Comparison of ENCODE assay signal across 7 cellular contexts in genomic region chr1:193104496-193104905, GRCh38. TPM values are rescaled to one million over a fixed set of nuclear protein-coding genes. Genes with fewer than 3 reads are reported as not detected.
DNase-seq lines count a peak whose midpoint lies in the region; ATAC-seq, FAIRE-seq and TF ChIP-seq lines count a peak whose summit lies in the region.

No MANE protein-coding gene starts in this region.

- H3K4me3 ChIP-seq in SU-DHL-6 (ENCODE audit: insufficient read depth, low read length, poor library complexity, severe bottlenecking) (peak overlapping the region; percentile 81), keratinocyte (ENCODE audit: control insufficient read depth in 2 of 3, extremely low read depth in 1 of 3, insufficient read depth in 2 of 3, low read depth in 1 of 3, low read length in 3 of 3) (peak overlapping the region; percentile 68 to 81 (median 80)), smooth muscle cell (peak overlapping the region; percentile 91)

- DNase-seq in ELR (ENCODE audit: low read depth) = peak; percentile 78
- peak; percentile 66 for DNase-seq in cerebellar cortex (ENCODE audit: low spot score)
- DNase-seq in keratinocyte (ENCODE audit: low read depth, low spot score) = no peak
- DNase-seq in smooth muscle cell (lab: John Stamatoyannopoulos, UW; ENCODE audit: unreplicated experiment) = no peak

- H3K9me3 ChIP-seq in SU-DHL-6 (ENCODE audit: insufficient read depth, low read length) (no peaks in the 10 kb centered on the region), keratinocyte (ENCODE audit: control insufficient read depth, low read depth, low read length) (no peaks in the 10 kb centered on the region), smooth muscle cell (replicated peaks; ENCODE audit: low read depth) (no peaks in the 10 kb centered on the region)

- H3K4me2 ChIP-seq in SU-DHL-6 (ENCODE audit: low read depth, low read length, poor library complexity, severe bottlenecking) (peak overlapping the region; percentile 85), keratinocyte (ENCODE audit: control insufficient read depth, extremely low read depth, insufficient read depth, low read depth, low read length) (peak overlapping the region; percentile 79), smooth muscle cell (peak overlapping the region; percentile 97)

- TF ChIP-seq CTCF in SU-DHL-6 (IDR thresholded peaks at IDR 0.05; ENCODE audit: insufficient read depth, low read length, poor library complexity, severe bottlenecking) (no peak), keratinocyte (optimal IDR thresholded peaks at IDR 0.05 in 1 of 3, IDR thresholded peaks at IDR 0.05 in 1 of 3, conservative IDR thresholded peaks at IDR 0.05 in 1 of 3; ENCODE audit: extremely low read depth in 1 of 3, insufficient read depth in 2 of 3, low read length in 3 of 3) (peak in 1 of 3 experiments; percentile 1), smooth muscle cell (IDR thresholded peaks at IDR 0.05; ENCODE audit: borderline replicate concordance, insufficient read depth, poor library complexity, severe bottlenecking) (no peak)

- peak overlapping the region; percentile 67 for H3K9ac ChIP-seq in SU-DHL-6 (ENCODE audit: low read length)
- peak overlapping the region; percentile 71 for H3K9ac ChIP-seq in keratinocyte (ENCODE audit: control insufficient read depth, extremely low read depth, insufficient read depth, low read length)
- H3K9ac ChIP-seq in smooth muscle cell (ENCODE audit: low read depth) = peak overlapping the region; percentile 88

- H3K4me1 ChIP-seq in keratinocyte (ENCODE audit: control insufficient read depth, extremely low read depth, insufficient read depth, low read length) (peaks cover 8% of the 10 kb centered on the region), smooth muscle cell (ENCODE audit: low read depth) (peaks cover 4% of the 10 kb centered on the region)

- H3K79me2 ChIP-seq in SU-DHL-6 (ENCODE audit: insufficient read depth, low read length) = peaks cover 24% of the 10 kb centered on the region
- H3K79me2 ChIP-seq in keratinocyte (ENCODE audit: control insufficient read depth, insufficient read depth, low read length) = peaks cover 24% of the 10 kb centered on the region
- H3K79me2 ChIP-seq in smooth muscle cell (ENCODE audit: low read depth) = peaks cover 32% of the 10 kb centered on the region

- FAIRE-seq in keratinocyte (lab: Jason Lieb, UNC) = no peak

- no peak overlapping the region for H3K27ac ChIP-seq in SU-DHL-6 (ENCODE audit: low read depth, low read length)
- H3K27ac ChIP-seq in keratinocyte (ENCODE audit: control insufficient read depth, insufficient read depth, low read length) = peak overlapping the region; percentile 77
- peak overlapping the region; percentile 91 for H3K27ac ChIP-seq in smooth muscle cell (ENCODE audit: low read depth)

- dilution Hi-C loops in keratinocyte (cut with MboI; ENCODE audit: extremely low pct_ligation_motif_present, low sequenced_read_pairs) = no loop called here

- H3K27me3 ChIP-seq in SU-DHL-6 (ENCODE audit: low read length) (no peaks in the 10 kb centered on the region), keratinocyte (ENCODE audit: control insufficient read depth, extremely low read depth, insufficient read depth, low read length) (no peaks in the 10 kb centered on the region), smooth muscle cell (ENCODE audit: low read depth) (no peaks in the 10 kb centered on the region)

- H3K9me1 ChIP-seq in keratinocyte (ENCODE audit: control insufficient read depth, extremely low read depth, insufficient read depth, low read length) = no peaks in the 10 kb centered on the region

- ATAC-seq in GM21360 (IDR thresholded peaks at IDR 0.05; ENCODE audit: unreplicated experiment) (peak; percentile 33), HG03571 (IDR thresholded peaks at IDR 0.05; ENCODE audit: unreplicated experiment) (peak; percentile 34)

- WGBS in smooth muscle cell (ENCODE audit: low lambda C conversion rate) = under 1% methylated on average over 24 of the region's 24 CpGs

- no peaks in the 10 kb centered on the region; the same call in 1 of the 2 replicates for H3K36me3 ChIP-seq in SU-DHL-6 (ENCODE audit: low read length)
- H3K36me3 ChIP-seq in keratinocyte (ENCODE audit: control insufficient read depth in 2 of 2, extremely low read depth in 1 of 2, insufficient read depth in 2 of 2, low read length in 2 of 2) = peaks cover 6 to 7% of the 10 kb centered on the region in 2 experiments
- H3K36me3 ChIP-seq in smooth muscle cell (ENCODE audit: low read depth) = no peaks in the 10 kb centered on the region

- H3K9me2 ChIP-seq in SU-DHL-6 (replicated peaks; ENCODE audit: insufficient read depth, low read length) = no peaks in the 10 kb centered on the region

- H2AFZ ChIP-seq in SU-DHL-6 (ENCODE audit: low read depth, low read length, severe bottlenecking) = peak overlapping the region; percentile 90
- peak overlapping the region; percentile 94 for H2AFZ ChIP-seq in keratinocyte (ENCODE audit: control insufficient read depth, low read length)
- H2AFZ ChIP-seq in smooth muscle cell (ENCODE audit: low read depth) = peak overlapping the region; percentile 98

- H4K20me1 ChIP-seq in SU-DHL-6 (ENCODE audit: low read depth, low read length) (no peaks in the 10 kb centered on the region), keratinocyte (ENCODE audit: control insufficient read depth, extremely low read depth, insufficient read depth, low read length) (no peaks in the 10 kb centered on the region), smooth muscle cell (ENCODE audit: low read depth) (no peaks in the 10 kb centered on the region)

- peaks cover 8% of the 10 kb centered on the region; the same call in 1 of the 2 replicates for H3F3A ChIP-seq in SU-DHL-6 (ENCODE audit: insufficient read depth)
- H3F3A ChIP-seq in smooth muscle cell (ENCODE audit: low read depth) = peaks cover 16% of the 10 kb centered on the region

RNA-seq across cellular contexts. Expression of gene GLRX2, which starts 0.7 kb away (rescaled TPM):
- polyA plus RNA-seq in keratinocyte (13.3 to 29.2 TPM (median 13.4 TPM) in 3 replicates), smooth muscle cell (21.7 and 25.7 TPM in 2 replicates)
- 6.7 TPM for polyA plus RNA-seq in keratinocyte (2011; ENCODE audit: low read depth)
- polyA plus RNA-seq in keratinocyte (2011; cell fraction: cytosol; rRNA removed) = 13.4 and 23.0 TPM in 2 replicates
- polyA plus RNA-seq in keratinocyte (2011; cell fraction: nucleus; rRNA removed) = 5.1 and 11.5 TPM in 2 replicates
- polyA plus RNA-seq in keratinocyte (2012; ENCODE audit: low replicate concordance) = 22.6 and 25.9 TPM in 2 replicates
- polyA minus RNA-seq in keratinocyte = 0.23 to 3.4 TPM (median 1.2 TPM) in 3 replicates
- 7.9 TPM for polyA minus RNA-seq in keratinocyte (2011; cell fraction: cytosol; rRNA and poly(A)+ RNA removed)
- 1.7 and 2.5 TPM in 2 replicates for polyA minus RNA-seq in keratinocyte (2011; cell fraction: nucleus; rRNA and poly(A)+ RNA removed)
- 14.8 and 25.9 TPM in 2 replicates for total RNA-seq in smooth muscle cell

RNA-seq across cellular contexts. Expression of gene CDC73, which starts 17.3 kb away (rescaled TPM):
- polyA plus RNA-seq in keratinocyte (27.2 to 45.3 TPM (median 42.1 TPM) in 3 replicates), smooth muscle cell (25.9 and 32.0 TPM in 2 replicates)
- 54.4 TPM for polyA plus RNA-seq in keratinocyte (2011; ENCODE audit: low read depth)
- 30.4 and 52.7 TPM in 2 replicates for polyA plus RNA-seq in keratinocyte (2011; cell fraction: cytosol; rRNA removed)
- polyA plus RNA-seq in keratinocyte (2011; cell fraction: nucleus; rRNA removed) = 30.3 and 51.8 TPM in 2 replicates
- 26.9 and 34.9 TPM in 2 replicates for polyA plus RNA-seq in keratinocyte (2012; ENCODE audit: low replicate concordance)
- 7.9 to 72.8 TPM (median 25.4 TPM) in 3 replicates for polyA minus RNA-seq in keratinocyte
- polyA minus RNA-seq in keratinocyte (2011; cell fraction: cytosol; rRNA and poly(A)+ RNA removed) = 35.9 TPM
- polyA minus RNA-seq in keratinocyte (2011; cell fraction: nucleus; rRNA and poly(A)+ RNA removed) = 23.4 and 50.7 TPM in 2 replicates
- 28.5 and 29.9 TPM in 2 replicates for total RNA-seq in smooth muscle cell

RNA-seq across cellular contexts. Expression of gene RO60, which starts 45.1 kb away (rescaled TPM):
- polyA plus RNA-seq in keratinocyte = 22.0 to 27.1 TPM (median 25.6 TPM) in 3 replicates
- polyA plus RNA-seq in keratinocyte (2011; ENCODE audit: low read depth) = 52.1 TPM
- 8.3 and 14.8 TPM in 2 replicates for polyA plus RNA-seq in keratinocyte (2011; cell fraction: cytosol; rRNA removed)
- polyA plus RNA-seq in keratinocyte (2011; cell fraction: nucleus; rRNA removed) = 16.1 and 25.5 TPM in 2 replicates
- 21.4 and 26.2 TPM in 2 replicates for polyA plus RNA-seq in keratinocyte (2012; ENCODE audit: low replicate concordance)
- 19.3 to 101 TPM (median 77.2 TPM) in 3 replicates for polyA minus RNA-seq in keratinocyte
- polyA minus RNA-seq in keratinocyte (2011; cell fraction: cytosol; rRNA and poly(A)+ RNA removed) = 78.5 TPM
- polyA minus RNA-seq in keratinocyte (2011; cell fraction: nucleus; rRNA and poly(A)+ RNA removed) = 71.5 and 109 TPM in 2 replicates
- 124 and 144 TPM in 2 replicates for total RNA-seq in smooth muscle cell
- 100 and 114 TPM in 2 replicates for polyA plus RNA-seq in smooth muscle cell

RNA-seq across cellular contexts. Expression of gene UCHL5, which starts 45.3 kb away (rescaled TPM):
- polyA plus RNA-seq in keratinocyte (26.5 to 53.7 TPM (median 34.0 TPM) in 3 replicates), smooth muscle cell (22.2 and 23.5 TPM in 2 replicates)
- polyA plus RNA-seq in keratinocyte (2011; ENCODE audit: low read depth) = 127 TPM
- polyA plus RNA-seq in keratinocyte (2011; cell fraction: cytosol; rRNA removed) = 29.5 and 41.1 TPM in 2 replicates
- 17.4 and 34.8 TPM in 2 replicates for polyA plus RNA-seq in keratinocyte (2011; cell fraction: nucleus; rRNA removed)
- 25.8 and 42.4 TPM in 2 replicates for polyA plus RNA-seq in keratinocyte (2012; ENCODE audit: low replicate concordance)
- polyA minus RNA-seq in keratinocyte = 2.1 to 34.2 TPM (median 19.2 TPM) in 3 replicates
- 23.0 TPM for polyA minus RNA-seq in keratinocyte (2011; cell fraction: cytosol; rRNA and poly(A)+ RNA removed)
- polyA minus RNA-seq in keratinocyte (2011; cell fraction: nucleus; rRNA and poly(A)+ RNA removed) = 26.3 and 51.0 TPM in 2 replicates
- total RNA-seq in smooth muscle cell = 35.6 and 41.7 TPM in 2 replicates

Comparison
In these comparisons a context has a peak if more than half of its experiments do, and no peak if none do; other contexts are left out.
1. DNase-seq: peak in ELR (single experiment) and cerebellar cortex (single experiment); none in keratinocyte (single experiment) and smooth muscle cell (single experiment).
2. Peak in every context shown above with its lines, with median percentiles within 50 percentile points of each other: H2AFZ ChIP-seq, H3K4me2 ChIP-seq, H3K4me3 ChIP-seq and H3K9ac ChIP-seq.